26 cellular contexts compared by ENCODE assay signal in the genomic region with DNA sequence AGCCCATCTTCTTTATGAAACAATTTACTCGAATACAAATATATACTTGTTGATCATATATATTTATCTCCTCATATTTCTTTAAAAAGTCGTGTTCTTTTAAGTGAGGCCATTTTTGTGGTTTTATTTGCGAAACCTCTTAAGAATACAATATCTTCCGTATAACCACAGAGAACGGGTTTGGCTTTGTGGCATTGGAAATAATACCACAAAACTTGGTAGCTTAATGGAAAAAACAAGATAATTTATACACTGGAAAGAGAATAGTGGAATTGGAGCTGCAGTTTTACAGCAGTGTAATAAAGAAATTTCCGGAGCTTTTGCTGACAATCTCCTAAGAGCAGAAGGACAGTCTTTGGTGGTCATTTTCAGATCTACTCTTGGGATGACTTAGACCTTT. TPM values are rescaled to one million over a fixed set of nuclear protein-coding genes. Genes with fewer than 3 reads are reported as not detected.
"Had no signal": no experiment of that assay in that cellular context is flagged by ENCODE, and none has a peak within 500 bp of the region (broad histone marks: within the 10 kb centered on the region; RNA-seq: fewer than 3 reads in every experiment).

No MANE protein-coding gene starts in this region.

- H3K4me1 ChIP-seq: gastroesophageal sphincter, parathyroid adenoma, right atrium auricular region, spleen had no signal

- H3K79me2 ChIP-seq: hepatocyte, parathyroid adenoma had no signal

- H3K27ac ChIP-seq: coronary artery, dorsolateral prefrontal cortex, gastroesophageal sphincter, hepatocyte, parathyroid adenoma, right atrium auricular region, spleen, tibial nerve, VCaP had no signal

- H3K4me2 ChIP-seq: hepatocyte had no signal

- DNase-seq: activated CD4-positive, alpha-beta T cell treated with anti-CD3 and anti-CD28 coated beads for 48 hours; activated CD4-positive, alpha-beta T cell treated with anti-CD3 and anti-CD28 coated beads, Interleukin-2, amount 50 U/mL, for 48 hours; activated CD8-positive, alpha-beta memory T cell treated with anti-CD3 and anti-CD28 coated beads for 24 hours; activated gamma-delta T cell; activated naive CD4-positive, alpha-beta T cell treated with anti-CD3 and anti-CD28 coated beads, Interleukin-2, amount 10 ng/mL, durations not matched to agents 7 days and 5 days; activated naive CD8-positive, alpha-beta T cell treated with anti-CD3 and anti-CD28 coated beads, Interleukin-2, amount 10 ng/mL, durations not matched to agents 7 days and 5 days; activated T-cell treated with anti-CD3 and anti-CD28 coated beads, Interleukin-2, amount 50 U/mL, for 1 hour; amniotic stem cell; dorsolateral prefrontal cortex; effector memory CD4-positive, alpha-beta T cell; left cardiac atrium; naive thymus-derived CD4-positive, alpha-beta T cell; nucleus accumbens; spleen; stimulated activated naive CD4-positive, alpha-beta T cell had no signal

- ATAC-seq: activated CD4-positive, CD25-positive, alpha-beta regulatory T cell treated with anti-CD3 and anti-CD28 coated beads, Interleukin-2, amount 50 U/mL, for 24 hours; gastroesophageal sphincter; left cardiac atrium; naive thymus-derived CD4-positive, alpha-beta T cell had no signal

- H3K9ac ChIP-seq: parathyroid adenoma had no signal

- H3K27me3 ChIP-seq: gastroesophageal sphincter, hepatocyte, right atrium auricular region, spleen, tibial nerve had no signal

- H3K9me3 ChIP-seq: gastroesophageal sphincter, right atrium auricular region, spleen, tibial nerve had no signal

- H2AFZ ChIP-seq: hepatocyte, parathyroid adenoma had no signal

- H3K4me3 ChIP-seq: coronary artery, dorsolateral prefrontal cortex, gastroesophageal sphincter, hepatocyte, right atrium auricular region, spleen, tibial nerve had no signal

- H3K36me3 ChIP-seq: gastroesophageal sphincter, right atrium auricular region, spleen, tibial nerve had no signal

RNA-seq across cellular contexts. Expression of gene PTGFR, which starts 29.4 kb away (rescaled TPM):
- total RNA-seq: activated naive CD8-positive, alpha-beta T cell treated with anti-CD3 and anti-CD28 coated beads, Interleukin-2, amount 10 ng/mL, durations not matched to agents 7 days and 5 days; activated T-helper 1 cell treated with anti-CD3 and anti-CD28 coated beads, Interleukin-12 subunit alpha, Interleukin-12 subunit beta, Interleukin-2, Interleukin-4 antibody, amounts not matched to agents 30 ng/mL and 10 ng/mL and 1 ng/mL, durations not matched to agents 14 hours and 24 hours and 36 hours; naive thymus-derived CD4-positive, alpha-beta T cell; T-helper 1 cell treated with Interleukin-12 subunit alpha and Interleukin-12 subunit beta and Interleukin-4 antibody, amounts not matched to agents 30 ng/mL and 1 ng/mL, for 36 hours had no signal
- polyA plus RNA-seq: keratinocyte; naive thymus-derived CD4-positive, alpha-beta T cell had no signal
